ENCODE assay signal across 25 cellular contexts in the genomic region with DNA sequence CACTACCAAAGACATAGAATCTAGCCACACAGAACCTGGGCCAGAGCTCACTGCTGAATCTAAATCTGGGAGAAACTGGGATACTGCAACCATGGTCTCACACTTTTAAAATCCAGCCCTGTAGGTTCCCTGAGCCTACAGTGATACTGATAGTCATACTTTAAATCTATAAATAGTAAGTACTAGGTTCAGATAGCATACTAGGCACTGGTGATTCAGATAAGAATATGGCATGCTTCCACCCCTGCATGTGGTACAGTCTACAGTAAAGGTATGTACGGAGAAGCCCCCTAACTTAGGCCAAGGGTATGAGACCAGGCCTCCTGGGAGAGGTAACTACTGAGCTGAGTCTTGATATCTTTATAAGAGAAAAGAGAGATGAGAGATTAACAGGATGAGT.
"Had no signal": no experiment of that assay in that cellular context is flagged by ENCODE, and none has a peak within 500 bp of the region (broad histone marks: within the 10 kb centered on the region; RNA-seq: fewer than 3 reads in every experiment).

No MANE protein-coding gene starts in this region.

- H3K9me3 Mint-ChIP-seq: natural killer cell treated with Interleukin-12 subunit alpha and Interleukin-12 subunit beta and Interleukin-15 and Interleukin-18, amount 100 ng/mL, for 72 hours had no signal

- H3K4me1 Mint-ChIP-seq: naive thymus-derived CD8-positive, alpha-beta T cell; nephron progenitor cell; stimulated activated effector memory CD8-positive, alpha-beta T cell treated with anti-CD3 and anti-CD28 coated beads, Interleukin-12 subunit alpha, Interleukin-12 subunit beta, amount 100 ng/mL, for 72 hours; stimulated activated naive B cell treated with anti-CD40 and anti-IgM and Interleukin-4, amounts not matched to agents 10 μg/mL and 1 μg/mL and 100 μg/mL, for 72 hours had no signal

- H3K36me3 Mint-ChIP-seq: naive thymus-derived CD8-positive, alpha-beta T cell; natural killer cell treated with Interleukin-12 subunit alpha and Interleukin-12 subunit beta and Interleukin-15 and Interleukin-18, amount 100 ng/mL, for 72 hours; stimulated activated effector memory CD8-positive, alpha-beta T cell treated with anti-CD3 and anti-CD28 coated beads, Interleukin-12 subunit alpha, Interleukin-12 subunit beta, amount 100 ng/mL, for 72 hours; stimulated activated naive B cell treated with anti-CD40 and anti-IgM and Interleukin-4, amounts not matched to agents 10 μg/mL and 1 μg/mL and 100 μg/mL, for 72 hours had no signal

- ATAC-seq: naive thymus-derived CD8-positive, alpha-beta T cell; natural killer cell treated with Interleukin-12 subunit alpha and Interleukin-12 subunit beta and Interleukin-15 and Interleukin-18, amount 100 ng/mL, for 72 hours; psoas muscle; right lobe of liver; stimulated activated effector memory CD8-positive, alpha-beta T cell treated with anti-CD3 and anti-CD28 coated beads, Interleukin-12 subunit alpha, Interleukin-12 subunit beta, amount 100 ng/mL, for 72 hours; stimulated activated naive B cell treated with anti-CD40 and anti-IgM and Interleukin-4, amounts not matched to agents 10 μg/mL and 1 μg/mL and 100 μg/mL, for 72 hours had no signal

- H3K27ac Mint-ChIP-seq: naive thymus-derived CD8-positive, alpha-beta T cell; natural killer cell treated with Interleukin-12 subunit alpha and Interleukin-12 subunit beta and Interleukin-15 and Interleukin-18, amount 100 ng/mL, for 72 hours; nephron progenitor cell; progenitor cell of endocrine pancreas; stimulated activated effector memory CD8-positive, alpha-beta T cell treated with anti-CD3 and anti-CD28 coated beads, Interleukin-12 subunit alpha, Interleukin-12 subunit beta, amount 100 ng/mL, for 72 hours; stimulated activated naive B cell treated with anti-CD40 and anti-IgM and Interleukin-4, amounts not matched to agents 10 μg/mL and 1 μg/mL and 100 μg/mL, for 72 hours; stimulated activated naive CD8-positive, alpha-beta T cell treated with anti-CD3 and anti-CD28 coated beads, Interleukin-15, Interleukin-2, amounts not matched to agents 100 ng/mL and 50 ng/mL, for 24 hours had no signal

- FAIRE-seq: small intestine, urothelium cell line had no signal

- DNase-seq: naive thymus-derived CD8-positive, alpha-beta T cell; nephron progenitor cell; nucleus accumbens; ovary; posterior cingulate gyrus; psoas muscle; right lobe of liver; sigmoid colon; small intestine; stimulated activated CD4-positive, alpha-beta T cell treated with anti-CD3 and anti-CD28 coated beads, Interleukin-15, amount 100 ng/mL, for 24 hours; stimulated activated CD4-positive, alpha-beta T cell treated with anti-CD3 and anti-CD28 coated beads, Interleukin-2, amount 100 ng/mL, for 24 hours; stimulated activated CD4-positive, alpha-beta T cell treated with anti-CD3 and anti-CD28 coated beads, Interleukin-2, amount 100 ng/mL, for 48 hours; stimulated activated CD4-positive, alpha-beta T cell treated with anti-CD3 and anti-CD28 coated beads, Interleukin-4, amount 100 ng/mL, for 24 hours; stimulated activated naive B cell treated with anti-CD40 and anti-IgM and Interleukin-4, amounts not matched to agents 10 μg/mL and 1 μg/mL and 100 μg/mL, for 72 hours; stimulated activated naive CD4-positive, alpha-beta T cell treated with Interleukin-2 at 50 U/mL for 16 hours; stomach; thyroid gland; trophoblast cell; upper lobe of left lung had no signal

- H3K4me3 Mint-ChIP-seq: naive thymus-derived CD8-positive, alpha-beta T cell; natural killer cell treated with Interleukin-12 subunit alpha and Interleukin-12 subunit beta and Interleukin-15 and Interleukin-18, amount 100 ng/mL, for 72 hours; nephron progenitor cell; neural crest cell; stimulated activated effector memory CD8-positive, alpha-beta T cell treated with anti-CD3 and anti-CD28 coated beads, Interleukin-12 subunit alpha, Interleukin-12 subunit beta, amount 100 ng/mL, for 72 hours; stimulated activated naive B cell treated with anti-CD40 and anti-IgM and Interleukin-4, amounts not matched to agents 10 μg/mL and 1 μg/mL and 100 μg/mL, for 72 hours; stimulated activated naive CD8-positive, alpha-beta T cell treated with anti-CD3 and anti-CD28 coated beads, Interleukin-15, Interleukin-2, amounts not matched to agents 100 ng/mL and 50 ng/mL, for 24 hours had no signal
